In genomic region chr9:106602354-106602753, GRCh38 we compare ENCODE assay signal across 22 cellular contexts.
"Had no signal": no experiment of that assay in that cellular context is flagged by ENCODE, and none has a peak within 500 bp of the region (broad histone marks: within the 10 kb centered on the region; RNA-seq: fewer than 3 reads in every experiment).

No MANE protein-coding gene starts in this region.

- H3K27ac ChIP-seq: heart left ventricle, left ventricle myocardium inferior, lower lobe of right lung, ovary, suprapubic skin, thyroid gland, upper lobe of right lung, vagina had no signal

- H3K9me3 ChIP-seq: left ventricle myocardium inferior, lower lobe of right lung, suprapubic skin, thyroid gland, upper lobe of right lung, vagina had no signal

- H3K4me3 ChIP-seq: heart left ventricle, left ventricle myocardium inferior, lower lobe of right lung, ovary, suprapubic skin, thyroid gland, upper lobe of right lung, vagina had no signal

- H3K36me3 ChIP-seq: heart left ventricle, left ventricle myocardium inferior, lower lobe of right lung, ovary, suprapubic skin, thyroid gland, upper lobe of right lung, vagina had no signal

- H3K4me1 ChIP-seq: heart left ventricle, left ventricle myocardium inferior, lower lobe of right lung, suprapubic skin, thyroid gland, upper lobe of right lung, vagina had no signal

- DNase-seq: cerebellar nuclear complex; effector memory CD8-positive, alpha-beta T cell; heart left ventricle; hippocampal formation; left ventricle myocardium inferior; lower lobe of right lung; mesenchymal stem cell; naive thymus-derived CD4-positive, alpha-beta T cell; ovary; right cardiac atrium; small intestine; stimulated activated CD4-positive, alpha-beta T cell treated with anti-CD3 and anti-CD28 coated beads, Interleukin-12 subunit alpha, Interleukin-12 subunit beta, amount 100 ng/mL, for 4 hours; stimulated activated CD4-positive, alpha-beta T cell treated with anti-CD3 and anti-CD28 coated beads, Interleukin-4, amount 100 ng/mL, for 1 hour; stimulated activated CD8-positive, alpha-beta memory T cell treated with anti-CD3 and anti-CD28 coated beads, Interleukin-4, amount 100 ng/mL, for 48 hours; stimulated activated naive CD8-positive, alpha-beta T cell treated with anti-CD3 and anti-CD28 coated beads, Interleukin-15, Interleukin-2, amounts not matched to agents 100 U/mL and 50 U/mL, for 24 hours; thyroid gland; upper lobe of right lung had no signal

- FAIRE-seq: colon, frontal cortex, small intestine had no signal

- ATAC-seq: effector memory CD8-positive, alpha-beta T cell; heart left ventricle; lower lobe of right lung; naive thymus-derived CD4-positive, alpha-beta T cell; right cardiac atrium; stimulated activated effector memory CD8-positive, alpha-beta T cell treated with anti-CD3 and anti-CD28 coated beads, Interleukin-12 subunit alpha, Interleukin-12 subunit beta, amount 100 ng/mL, for 72 hours; stimulated activated naive CD8-positive, alpha-beta T cell treated with anti-CD3 and anti-CD28 coated beads, Interleukin-15, Interleukin-2, amounts not matched to agents 100 U/mL and 50 U/mL, for 24 hours; upper lobe of right lung had no signal

- H3K27me3 ChIP-seq: heart left ventricle, ovary, suprapubic skin, thyroid gland, upper lobe of right lung, vagina had no signal
